ENCODE assay signal across 28 cellular contexts in genomic region chr6:136546321-136546720, GRCh38.
"Had no signal": no experiment of that assay in that cellular context is flagged by ENCODE, and none has a peak within 500 bp of the region (broad histone marks: within the 10 kb centered on the region; RNA-seq: fewer than 3 reads in every experiment).

No MANE protein-coding gene starts in this region.

- ATAC-seq: activated CD8-positive, alpha-beta memory T cell treated with anti-CD3 and anti-CD28 coated beads, Interleukin-2, amount 10 ng/mL, durations not matched to agents 7 days and 5 days; activated naive CD4-positive, alpha-beta T cell treated with anti-CD3 and anti-CD28 coated beads, Interleukin-2, amount 50 U/mL, for 72 hours; SK-N-SH treated with all-trans-retinoic acid at 6 μM for 48 hours had no signal

- H3K36me3 Mint-ChIP-seq: activated CD8-positive, alpha-beta memory T cell treated with anti-CD3 and anti-CD28 coated beads, Interleukin-2, amount 10 ng/mL, durations not matched to agents 7 days and 5 days; activated naive CD4-positive, alpha-beta T cell treated with anti-CD3 and anti-CD28 coated beads, Interleukin-2, amount 50 U/mL, for 72 hours; brain had no signal

- H3K4me3 Mint-ChIP-seq: activated CD8-positive, alpha-beta memory T cell treated with anti-CD3 and anti-CD28 coated beads, Interleukin-2, amount 10 ng/mL, durations not matched to agents 7 days and 5 days; activated T-cell treated with anti-CD3 and anti-CD28 coated beads, Interleukin-2, amount 50 U/mL, for 24 hours; activated T-helper 1 cell treated with anti-CD3 and anti-CD28 coated beads, Interleukin-12 subunit alpha, Interleukin-12 subunit beta, Interleukin-2, Interleukin-4 antibody, amounts not matched to agents 30 ng/mL and 10 ng/mL and 1 ng/mL, durations not matched to agents 14 hours and 24 hours and 36 hours; brain; central memory CD8-positive, alpha-beta T cell; T-helper 1 cell treated with Interleukin-12 subunit alpha and Interleukin-12 subunit beta and Interleukin-4 antibody, amounts not matched to agents 30 μg/mL and 1 μg/mL, for 36 hours had no signal

- H3K4me1 Mint-ChIP-seq: central memory CD8-positive, alpha-beta T cell had no signal

- DNase-seq: activated CD4-positive, alpha-beta T cell treated with anti-CD3 and anti-CD28 coated beads for 48 hours; activated CD4-positive, alpha-beta T cell treated with anti-CD3 and anti-CD28 coated beads, Interleukin-2, amount 50 U/mL, for 4 hours; activated CD4-positive, CD25-positive, alpha-beta regulatory T cell treated with anti-CD3 and anti-CD28 coated beads, Interleukin-2, amount 50 U/mL, for 72 hours; activated CD8-positive, alpha-beta memory T cell treated with anti-CD3 and anti-CD28 coated beads, Interleukin-2, amount 10 ng/mL, durations not matched to agents 7 days and 5 days; activated effector memory CD4-positive, alpha-beta T cell treated with Interleukin-2 at 50 U/mL for 16 hours; activated naive CD4-positive, alpha-beta T cell treated with Interleukin-2 at 50 U/mL for 16 hours; activated T-cell treated with anti-CD3 and anti-CD28 coated beads, Interleukin-2, amount 50 U/mL, for 24 hours; amygdala; NCI-H1092 treated with DMSO at 0.1 percent for 48 hours; NCI-H1417 treated with DMSO at 0.1 percent for 48 hours; NCI-H1694; NCI-H2029; NCI-H2107; NCI-H2171 treated with DMSO at 0.1 percent for 48 hours; NCI-H510A treated with DMSO at 0.1 percent for 48 hours; NCI-H69; NK-92 treated with Interleukin-12 subunit alpha and Interleukin-12 subunit beta, amount 100 ng/mL, for 24 hours; Peyer's patch; SHP77; SW 1271 had no signal

- H3K27me3 ChIP-seq: Peyer's patch had no signal

- H3K36me3 ChIP-seq: Peyer's patch, SJSA1 had no signal

- H3K27ac ChIP-seq: KMS-11, Peyer's patch, SJSA1 had no signal

- H3K4me2 ChIP-seq: KMS-11 had no signal

- H3K9me3 Mint-ChIP-seq: activated naive CD4-positive, alpha-beta T cell treated with anti-CD3 and anti-CD28 coated beads, Interleukin-2, amount 50 U/mL, for 72 hours; activated T-cell treated with anti-CD3 and anti-CD28 coated beads, Interleukin-2, amount 50 U/mL, for 24 hours; activated T-helper 1 cell treated with anti-CD3 and anti-CD28 coated beads, Interleukin-12 subunit alpha, Interleukin-12 subunit beta, Interleukin-2, Interleukin-4 antibody, amounts not matched to agents 30 ng/mL and 10 ng/mL and 1 ng/mL, durations not matched to agents 14 hours and 24 hours and 36 hours; central memory CD8-positive, alpha-beta T cell; T-helper 1 cell treated with Interleukin-12 subunit alpha and Interleukin-12 subunit beta and Interleukin-4 antibody, amounts not matched to agents 30 μg/mL and 1 μg/mL, for 36 hours had no signal

- H3K9ac ChIP-seq: KMS-11 had no signal

- H3K4me3 ChIP-seq: Peyer's patch, SJSA1 had no signal

- H3K27ac Mint-ChIP-seq: activated CD8-positive, alpha-beta memory T cell treated with anti-CD3 and anti-CD28 coated beads, Interleukin-2, amount 10 ng/mL, durations not matched to agents 7 days and 5 days; activated naive CD4-positive, alpha-beta T cell treated with anti-CD3 and anti-CD28 coated beads, Interleukin-2, amount 50 U/mL, for 72 hours; activated T-cell treated with anti-CD3 and anti-CD28 coated beads, Interleukin-2, amount 50 U/mL, for 24 hours; activated T-helper 1 cell treated with anti-CD3 and anti-CD28 coated beads, Interleukin-12 subunit alpha, Interleukin-12 subunit beta, Interleukin-2, Interleukin-4 antibody, amounts not matched to agents 30 ng/mL and 10 ng/mL and 1 ng/mL, durations not matched to agents 14 hours and 24 hours and 36 hours; brain; T-helper 1 cell treated with Interleukin-12 subunit alpha and Interleukin-12 subunit beta and Interleukin-4 antibody, amounts not matched to agents 30 μg/mL and 1 μg/mL, for 36 hours had no signal
